18 cellular contexts compared by ENCODE assay signal in the genomic region with DNA sequence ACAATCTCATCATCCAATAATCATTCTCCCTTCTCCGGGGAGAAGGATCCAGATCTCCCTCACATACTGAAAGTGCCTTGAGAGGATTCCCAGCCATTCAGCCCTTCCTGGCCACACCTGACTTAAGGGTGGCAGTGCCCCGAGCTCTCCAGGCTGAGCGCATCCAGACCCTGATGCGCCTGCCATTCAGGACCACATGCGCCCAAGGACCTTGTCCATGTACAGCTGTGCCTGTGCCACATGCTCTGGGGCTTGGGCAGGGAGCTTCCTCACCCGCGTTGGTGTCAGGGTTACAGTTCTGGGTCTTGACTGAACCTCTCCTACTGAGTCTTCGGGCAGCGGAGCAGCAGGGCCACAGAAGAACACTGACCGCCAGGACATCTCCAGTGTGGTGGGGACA.
DNase-seq lines count a peak whose midpoint lies in the region; ATAC-seq, FAIRE-seq and TF ChIP-seq lines count a peak whose summit lies in the region.
"Had no signal": no experiment of that assay in that cellular context is flagged by ENCODE, and none has a peak within 500 bp of the region (broad histone marks: within the 10 kb centered on the region; RNA-seq: fewer than 3 reads in every experiment).

No MANE protein-coding gene starts in this region.

- dilution Hi-C loops in mammary epithelial cell (cut with HindIII; ENCODE audit: low sequenced_read_pairs) = no loop called here

- H3K27ac ChIP-seq in neutrophil (peak overlapping the region; percentile 52), mammary epithelial cell (ENCODE audit: insufficient read depth, low read depth, low read length) (no peak overlapping the region)
- H3K27ac ChIP-seq: 22Rv1, BLaER1, HL-60 had no signal

- no peaks in the 10 kb centered on the region for H3K9me3 ChIP-seq in neutrophil
- no peaks in the 10 kb centered on the region for H3K9me3 ChIP-seq in mammary epithelial cell (replicated peaks; ENCODE audit: insufficient read depth, low read length)
- H3K9me3 ChIP-seq: BLaER1 had no signal

- ATAC-seq in Right ventricle myocardium inferior (no peak), left cardiac atrium (no peak), HG03139 (IDR thresholded peaks at IDR 0.05; ENCODE audit: unreplicated experiment) (no peak), GM21526 (IDR thresholded peaks at IDR 0.05; ENCODE audit: low FRiP score, unreplicated experiment) (no peak)

- H3K4me3 ChIP-seq in bronchial epithelial cell (ENCODE audit: low read depth, low read length) = no peak overlapping the region
- H3K4me3 ChIP-seq in neutrophil (ENCODE audit: low read depth in 1 of 2, low read length in 1 of 2) = no peak overlapping the region
- no peak overlapping the region for H3K4me3 ChIP-seq in mammary epithelial cell (replicated peaks in 1 of 3; ENCODE audit: insufficient read depth in 1 of 3, low read depth in 2 of 3, low read length in 3 of 3)
- H3K4me3 ChIP-seq: BLaER1 had no signal

- in situ Hi-C loops in mammary epithelial cell (cut with MboI; ENCODE audit: low sequenced_read_pairs in 2 of 2) = no loop called here

- DNase-seq in Right ventricle myocardium inferior (ENCODE audit: missing footprints) = peak; percentile 50
- no peak for DNase-seq in left cardiac atrium
- DNase-seq in bronchial epithelial cell (ENCODE audit: low read depth) = no peak
- no peak for DNase-seq in mammary epithelial cell
- DNase-seq: CD4-positive, alpha-beta memory T cell; DMS153; DMS79; GDM1; H9; IMR-90 had no signal

- peaks cover 12% of the 10 kb centered on the region for H3K36me3 ChIP-seq in bronchial epithelial cell (ENCODE audit: control insufficient read depth, insufficient read depth, low read length)
- H3K36me3 ChIP-seq in neutrophil = peaks cover 96% of the 10 kb centered on the region
- H3K36me3 ChIP-seq in mammary epithelial cell (ENCODE audit: insufficient read depth, low read length) = peaks cover 7% of the 10 kb centered on the region

- intact Hi-C loops in Right ventricle myocardium inferior (cut with DNase I) = no loop called here
- intact Hi-C loops in left cardiac atrium (cut with DNase I) = no loop called here
- intact Hi-C loops in mammary epithelial cell (cut with micrococcal nuclease) = no loop called here

- WGBS in mammary epithelial cell (ENCODE audit: low coverage, missing lambda C conversion rate) = 84% methylated on average over 8 of the region's 10 CpGs

- H3K27me3 ChIP-seq in bronchial epithelial cell (ENCODE audit: control insufficient read depth, insufficient read depth, low read length) (no peaks in the 10 kb centered on the region), neutrophil (no peaks in the 10 kb centered on the region), mammary epithelial cell (ENCODE audit: insufficient read depth, low read length) (no peaks in the 10 kb centered on the region)
- H3K27me3 ChIP-seq: BLaER1 had no signal

- H3K4me2 ChIP-seq in mammary epithelial cell (ENCODE audit: insufficient read depth, low read depth, low read length) = no peak overlapping the region
- H3K4me2 ChIP-seq: BLaER1 had no signal

- CTCF ChIA-PET in mammary epithelial cell (lab: Charles Lee; ENCODE audit: low non-redundant PET) = no interaction called here

- TF ChIP-seq CTCF in bronchial epithelial cell (IDR thresholded peaks at IDR 0.05; ENCODE audit: insufficient read depth, low read length, severe bottlenecking) = no peak
- no peak for TF ChIP-seq CTCF in neutrophil (IDR thresholded peaks at IDR 0.05)
- no peak for TF ChIP-seq CTCF in mammary epithelial cell (conservative IDR thresholded peaks at IDR 0.05 in 1 of 2, IDR thresholded peaks at IDR 0.05 in 1 of 2; ENCODE audit: extremely low read depth in 1 of 2, insufficient read depth in 1 of 2, low read depth in 1 of 2, low read length in 2 of 2)

- H3K9ac ChIP-seq in mammary epithelial cell (ENCODE audit: insufficient read depth, low read length) = no peak overlapping the region
- H3K9ac ChIP-seq: BLaER1 had no signal

- H3K4me1 ChIP-seq in neutrophil (ENCODE audit: control insufficient read depth in 1 of 2, insufficient read depth in 1 of 2, low read depth in 1 of 2, low read length in 1 of 2) = peaks cover 0 to 2% of the 10 kb centered on the region in 2 experiments
- no peaks in the 10 kb centered on the region for H3K4me1 ChIP-seq in mammary epithelial cell (ENCODE audit: insufficient read depth, low read length)
- H3K4me1 ChIP-seq: BLaER1 had no signal

- no peak overlapping the region for H2AFZ ChIP-seq in mammary epithelial cell (ENCODE audit: low read depth, low read length)

- no peaks in the 10 kb centered on the region for H3K79me2 ChIP-seq in mammary epithelial cell (ENCODE audit: insufficient read depth, low read length)

- peak; percentile 80 for FAIRE-seq in bronchial epithelial cell (lab: Jason Lieb, UNC)
- FAIRE-seq: GM12892, H1 had no signal

- H4K20me1 ChIP-seq in mammary epithelial cell (ENCODE audit: insufficient read depth, low read length) = no peaks in the 10 kb centered on the region
- H4K20me1 ChIP-seq: BLaER1 had no signal

- BruUV-seq in mammary epithelial cell (replicated peaks; lab: Mats Ljungman, UMichigan) = no TSS peak
